9 cellular contexts compared by ENCODE assay signal in genomic region chr1:150874455-150875196, GRCh38. TPM values are rescaled to one million over a fixed set of nuclear protein-coding genes. Genes with fewer than 3 reads are reported as not detected.
DNase-seq lines count a peak whose midpoint lies in the region; ATAC-seq and TF ChIP-seq lines count a peak whose summit lies in the region.
"Had no signal": no experiment of that assay in that cellular context is flagged by ENCODE, and none has a peak within 500 bp of the region (broad histone marks: within the 10 kb centered on the region; RNA-seq: fewer than 3 reads in every experiment).

No MANE protein-coding gene starts in this region.

- WGBS in liver: 22% methylated on average over 7 of the region's 7 CpGs
- 55 to 61% methylated on average over 7 of the region's 7 CpGs for WGBS in thyroid gland, 2 donors

- no peak for ATAC-seq in GM18505 (IDR thresholded peaks at IDR 0.05; ENCODE audit: unreplicated experiment)
- ATAC-seq in GM21515 (IDR thresholded peaks at IDR 0.05; ENCODE audit: unreplicated experiment): no peak

- intact Hi-C loops in thyroid gland (cut with DNase I): no loop called here

- H3K9ac ChIP-seq in adipocyte (ENCODE audit: low read length) (peak overlapping the region; percentile 84), liver (ENCODE audit: low read depth in 1 of 2, low read length in 2 of 2) (peak overlapping the region; percentile 91 to 98)

- H3K9me3 ChIP-seq in adipocyte (ENCODE audit: control insufficient read depth, low read length) (no peaks in the 10 kb centered on the region), liver (ENCODE audit: control insufficient read depth in 4 of 4, low read length in 3 of 4) (no peaks in the 10 kb centered on the region), thyroid gland (no peaks in the 10 kb centered on the region)

- H3K9me3 Mint-ChIP-seq in activated CD4-positive, alpha-beta T cell treated with anti-CD3 and anti-CD28 coated beads, Interleukin-2, amount 10 ng/mL, durations not matched to agents 7 days and 5 days: no peaks in the 10 kb centered on the region

- POLR2A ChIA-PET in activated CD4-positive, alpha-beta T cell treated with anti-CD3 and anti-CD28 coated beads, Interleukin-2, amount 10 ng/mL, durations not matched to agents 7 days and 5 days (lab: Charles Lee): no interaction called here

- H3K27me3 Mint-ChIP-seq in activated CD4-positive, alpha-beta T cell treated with anti-CD3 and anti-CD28 coated beads, Interleukin-2, amount 10 ng/mL, durations not matched to agents 7 days and 5 days: no peaks in the 10 kb centered on the region

- no peak for DNase-seq in activated CD4-positive, alpha-beta T cell treated with anti-CD3 and anti-CD28 coated beads, Interleukin-2, amount 10 ng/mL, durations not matched to agents 7 days and 5 days
- no peak for DNase-seq in activated CD4-positive, alpha-beta T cell treated with anti-CD3 and anti-CD28 coated beads, Interleukin-2, amount 50 U/mL, for 1 hour
- peak; percentile 68 for DNase-seq in adipocyte (ENCODE audit: low read depth)
- no peak for DNase-seq in thyroid gland
- no peak for DNase-seq in NCI-H1105 (lab: John Stamatoyannopoulos, UW)
- DNase-seq: NCI-H446 had no signal

- no peak for TF ChIP-seq CTCF in liver (IDR thresholded peaks at IDR 0.05; ENCODE audit: low read depth, low read length, missing input control)
- no peak for TF ChIP-seq CTCF in thyroid gland (IDR thresholded peaks at IDR 0.05)

- H3K36me3 Mint-ChIP-seq in activated CD4-positive, alpha-beta T cell treated with anti-CD3 and anti-CD28 coated beads, Interleukin-2, amount 10 ng/mL, durations not matched to agents 7 days and 5 days (ENCODE audit: low read depth): peaks cover 32% of the 10 kb centered on the region

- no peak for TF ChIP-seq POLR2A in thyroid gland (IDR thresholded peaks at IDR 0.05)
- TF ChIP-seq POLR2A in GM18505 (IDR thresholded peaks at IDR 0.05; ENCODE audit: borderline replicate concordance, extremely low read depth, insufficient read depth, insufficient read length): no peak

- H3K4me3 ChIP-seq in adipocyte (ENCODE audit: low read length) (peak overlapping the region; percentile 92), liver (ENCODE audit: low read depth in 1 of 3, low read length in 3 of 3) (peak overlapping the region; percentile 67 to 96 (median 72)), thyroid gland (replicated peaks in 1 of 3) (no peak overlapping the region)

- peaks cover 17% of the 10 kb centered on the region for H3K4me1 ChIP-seq in adipocyte (ENCODE audit: control insufficient read depth, insufficient read depth, low read length)
- peaks cover 0 to 18% (median 9%) of the 10 kb centered on the region in 4 donors for H3K4me1 ChIP-seq in liver (ENCODE audit: control insufficient read depth in 4 of 4, insufficient read depth in 4 of 4, low read length in 3 of 4)
- H3K4me1 ChIP-seq in thyroid gland: peaks cover 10 to 11% of the 10 kb centered on the region in 2 donors

- H3K27ac ChIP-seq in liver (ENCODE audit: low read depth in 1 of 2, low read length in 2 of 2): peak overlapping the region; percentile 77 to 96
- peak overlapping the region in 2 of 3 donors; percentile 92 to 98 for H3K27ac ChIP-seq in thyroid gland

- CTCF ChIA-PET in activated CD4-positive, alpha-beta T cell treated with anti-CD3 and anti-CD28 coated beads, Interleukin-2, amount 10 ng/mL, durations not matched to agents 7 days and 5 days (lab: Charles Lee): interaction anchor here (0.9 kb wide), 1 partner anchor 48 kb away, joined by 3 read pairs; no protein-coding TSS in a partner anchor

- peaks cover 7% of the 10 kb centered on the region for H3K36me3 ChIP-seq in adipocyte (ENCODE audit: control insufficient read depth, insufficient read depth, low read length, severe bottlenecking)
- peaks cover 0 to 1% (median 0%) of the 10 kb centered on the region in 4 donors for H3K36me3 ChIP-seq in liver (ENCODE audit: control insufficient read depth in 4 of 4, insufficient read depth in 3 of 4, low read depth in 1 of 4, low read length in 3 of 4)
- no peaks in the 10 kb centered on the region for H3K36me3 ChIP-seq in thyroid gland

- peaks cover 39% of the 10 kb centered on the region for H3K4me1 Mint-ChIP-seq in activated CD4-positive, alpha-beta T cell treated with anti-CD3 and anti-CD28 coated beads, Interleukin-2, amount 10 ng/mL, durations not matched to agents 7 days and 5 days

- H3K27ac Mint-ChIP-seq in activated CD4-positive, alpha-beta T cell treated with anti-CD3 and anti-CD28 coated beads, Interleukin-2, amount 10 ng/mL, durations not matched to agents 7 days and 5 days: peak overlapping the region; percentile 94

- H3K27me3 ChIP-seq in adipocyte (replicated peaks; ENCODE audit: control insufficient read depth, insufficient read depth, low read length) (no peaks in the 10 kb centered on the region), liver (ENCODE audit: control insufficient read depth in 4 of 4, insufficient read depth in 4 of 4, low read length in 3 of 4) (no peaks in the 10 kb centered on the region), thyroid gland (no peaks in the 10 kb centered on the region)

- H3K4me3 Mint-ChIP-seq in activated CD4-positive, alpha-beta T cell treated with anti-CD3 and anti-CD28 coated beads, Interleukin-2, amount 10 ng/mL, durations not matched to agents 7 days and 5 days: peak overlapping the region; percentile 95

- TF ChIP-seq RAD21 in liver (IDR thresholded peaks at IDR 0.05): no peak

TF ChIP-seq in liver, 16 proteins besides CTCF, POLR2A, EP300 and RAD21 (continues in another document):
- TF ChIP-seq FOXA2 (IDR thresholded peaks at IDR 0.05): peak; percentile 65
- no peak for TF ChIP-seq JUND (IDR thresholded peaks at IDR 0.05)
- no peak for TF ChIP-seq GABPA (IDR thresholded peaks at IDR 0.05 in 1 of 2, conservative IDR thresholded peaks at IDR 0.05 in 1 of 2)
- no peak for TF ChIP-seq ZBTB33 (IDR thresholded peaks at IDR 0.05)
- no peak for TF ChIP-seq TAF1 (conservative IDR thresholded peaks at IDR 0.05)
- TF ChIP-seq EGR1 (IDR thresholded peaks at IDR 0.05; ENCODE audit: low read depth in 2 of 2): peak in 1 of 2 donors; percentile 13
- TF ChIP-seq SP1 (IDR thresholded peaks at IDR 0.05): no peak
- no peak for TF ChIP-seq REST (IDR thresholded peaks at IDR 0.05)
- TF ChIP-seq FOXA1 (IDR thresholded peaks at IDR 0.05): peak; percentile 61
- TF ChIP-seq YY1 (IDR thresholded peaks at IDR 0.05): no peak
- no peak for TF ChIP-seq MAX (IDR thresholded peaks at IDR 0.05)
- TF ChIP-seq HNF4A (conservative IDR thresholded peaks at IDR 0.05): peak in 1 of 2 donors; percentile 37
- no peak for TF ChIP-seq NR2F2 (IDR thresholded peaks at IDR 0.05)
- no peak for TF ChIP-seq HNF4G (IDR thresholded peaks at IDR 0.05)

RNA-seq across cellular contexts. Expression of gene ARNT, which starts 1.8 kb away (rescaled TPM):
- 10 to 100 TPM; 38.6 to 40.5 TPM for total RNA-seq in activated CD4-positive, alpha-beta T cell treated with anti-CD3 and anti-CD28 coated beads, Interleukin-2, amount 10 ng/mL, durations not matched to agents 7 days and 5 days
- total RNA-seq in liver (10 to 100 TPM; 23.2 to 45.9 TPM), thyroid gland (10 to 100 TPM; 44.2 to 58.3 (median 51.4) TPM)
- polyA plus RNA-seq in liver: 10 to 100 TPM; 11.2 to 13.9 TPM

RNA-seq across cellular contexts. Expression of gene CTXND2, which starts 12.3 kb away (rescaled TPM):
- total RNA-seq in activated CD4-positive, alpha-beta T cell treated with anti-CD3 and anti-CD28 coated beads, Interleukin-2, amount 10 ng/mL, durations not matched to agents 7 days and 5 days: not detected
- total RNA-seq in liver (not detected), thyroid gland (not detected)
- polyA plus RNA-seq in liver: not detected

RNA-seq across cellular contexts. Expression of gene SETDB1, which starts 51.5 kb away (rescaled TPM):
- 10 to 100 TPM; 51.1 to 58.1 TPM for total RNA-seq in activated CD4-positive, alpha-beta T cell treated with anti-CD3 and anti-CD28 coated beads, Interleukin-2, amount 10 ng/mL, durations not matched to agents 7 days and 5 days
- 10 to 100 TPM; 20.8 to 23.7 TPM for total RNA-seq in liver
- polyA plus RNA-seq in liver: 1 to 10 TPM; 5.4 to 7.3 TPM
- 10 to 100 TPM; 35.4 to 59.9 (median 44.8) TPM for total RNA-seq in thyroid gland

Comparison
In these comparisons a context has a peak if more than half of its experiments do, and no peak if none do; other contexts are left out.
1. H3K4me3 ChIP-seq: peak in adipocyte (single experiment) and liver (3 of 3); none in thyroid gland (0 of 3).